Comparison of ENCODE assay signal across 19 cellular contexts in genomic region chr21:33136898-33137502, GRCh38.
DNase-seq lines count a peak whose midpoint lies in the region; ATAC-seq and TF ChIP-seq lines count a peak whose summit lies in the region.
"Had no signal": no experiment of that assay in that cellular context is flagged by ENCODE, and none has a peak within 500 bp of the region (broad histone marks: within the 10 kb centered on the region; RNA-seq: fewer than 3 reads in every experiment).

No MANE protein-coding gene starts in this region.

- H3K27me3 ChIP-seq in sigmoid colon: peaks cover 0 to 26% (median 0%) of the 10 kb centered on the region in 3 donors

- H3K4me1 ChIP-seq in sigmoid colon: no peaks in the 10 kb centered on the region

- H3K27ac ChIP-seq in VCaP (peak overlapping the region; percentile 64), sigmoid colon (no peak overlapping the region)

- TF ChIP-seq POLR2A in sigmoid colon (IDR thresholded peaks at IDR 0.05): no peak

- no peak for ATAC-seq in GM19023 (IDR thresholded peaks at IDR 0.05; ENCODE audit: unreplicated experiment)
- ATAC-seq: GM23338, K562, PC-3 had no signal

- peak; percentile 63 for DNase-seq in NCI-H748 (lab: John Stamatoyannopoulos, UW; ENCODE audit: unreplicated experiment)
- DNase-seq in NCI-H748 treated with DMSO at 0.1 percent for 48 hours (lab: John Stamatoyannopoulos, UW): no peak
- DNase-seq in NCI-H1694 (lab: John Stamatoyannopoulos, UW): peak; percentile 45
- no peak for DNase-seq in sigmoid colon
- no peak for DNase-seq in T-helper 2 cell
- DNase-seq: DMS153, H9, HFFc6, MG63, NCI-H1436 treated with DMSO at 0.1 percent for 48 hours, NCI-H2029, NCI-H524 treated with DMSO at 0.1 percent for 48 hours, PC-3, SK-N-SH, SW 1271 had no signal

- WGBS in sigmoid colon, 2 donors: 39 to 64% methylated on average over 5 of the region's 5 CpGs

- H3K36me3 ChIP-seq in sigmoid colon: no peaks in the 10 kb centered on the region
- H3K36me3 ChIP-seq: MG63 had no signal

- no peak overlapping the region for H3K4me3 ChIP-seq in sigmoid colon
- H3K4me3 ChIP-seq: GM23338, K562, MG63 had no signal

- no peaks in the 10 kb centered on the region for H3K9me3 ChIP-seq in sigmoid colon
- H3K9me3 ChIP-seq: MG63, SK-N-SH had no signal

- no peak for TF ChIP-seq CTCF in VCaP (conservative IDR thresholded peaks at IDR 0.05)
- TF ChIP-seq CTCF in sigmoid colon (IDR thresholded peaks at IDR 0.05): no peak

- intact Hi-C loops in sigmoid colon (cut with DNase I): no loop called here

- TF ChIP-seq EP300 in sigmoid colon (IDR thresholded peaks at IDR 0.05): no peak

Comparison
In these comparisons a context has a peak if more than half of its experiments do, and no peak if none do; other contexts are left out.
1. DNase-seq: peak in NCI-H748 (single experiment) and NCI-H1694 (single experiment); none in NCI-H748 treated with DMSO at 0.1 percent for 48 hours (single experiment), sigmoid colon (single experiment) and T-helper 2 cell (0 of 5).